Comparison of ENCODE assay signal across 1 cellular context in the genomic region with DNA sequence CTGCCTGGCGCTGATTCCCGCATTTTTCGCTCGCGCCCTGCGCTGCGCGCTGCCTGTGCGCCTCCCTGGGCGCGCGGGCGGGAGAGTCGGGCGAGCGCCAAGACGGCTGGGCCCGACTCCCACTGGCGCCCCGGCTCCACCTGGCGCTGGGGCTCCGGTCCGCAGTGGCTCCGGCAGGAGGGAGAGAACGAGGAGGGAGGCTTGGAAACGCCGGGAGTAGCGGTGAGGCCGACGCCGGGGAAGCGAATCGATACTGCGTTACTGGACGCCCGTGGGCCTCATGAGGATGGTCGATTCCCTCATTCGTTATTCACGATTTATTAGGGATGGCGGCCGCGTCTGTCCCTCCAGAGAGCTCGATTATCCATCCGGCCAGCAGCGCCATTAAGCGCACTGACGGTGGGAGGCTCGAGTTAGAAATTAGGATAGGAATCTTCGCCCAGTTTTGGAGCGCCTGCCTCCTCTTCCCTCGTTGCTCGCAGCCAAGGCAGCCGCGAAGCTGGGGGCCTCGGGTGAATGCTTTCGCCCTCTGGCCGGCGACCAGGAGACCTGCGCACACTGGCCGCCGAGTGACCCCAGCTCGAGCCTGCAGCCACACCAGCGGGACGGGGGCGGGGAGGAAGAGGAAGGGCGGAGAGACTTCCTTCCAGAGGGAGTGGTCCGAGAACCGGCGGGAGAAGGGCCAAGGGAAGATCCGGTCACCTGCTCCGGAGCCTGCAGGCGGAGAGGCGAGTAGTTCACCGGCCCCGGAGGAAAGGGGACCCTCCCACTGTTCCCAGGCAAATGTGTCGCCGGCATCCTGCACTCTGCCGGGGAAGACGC.
TF ChIP-seq lines count a peak whose summit lies in the region.

No MANE protein-coding gene starts in this region.

TF ChIP-seq in HEK293, 187 proteins besides CTCF, POLR2A, EP300 and RAD21 (continued from another document and continues in another):
- TF ChIP-seq ZSCAN5A (tag by site-specific recombination; IDR thresholded peaks at IDR 0.05) (0 out of 2 replicates have a peak, but pooled peaks have one; percentile 39), MYNN (tag by site-specific recombination; IDR thresholded peaks at IDR 0.05; ENCODE audit: borderline replicate concordance) (0 out of 2 replicates have a peak, but pooled peaks have one; percentile 42), ZFHX2 (tag by site-specific recombination; conservative IDR thresholded peaks at IDR 0.05) (peak; percentile 53), KLF8 (tag by site-specific recombination; IDR thresholded peaks at IDR 0.05) (peak; percentile 96), GLIS2 (tag by site-specific recombination; IDR thresholded peaks at IDR 0.05) (peak; percentile 72), ZBTB20 (tag by site-specific recombination; IDR thresholded peaks at IDR 0.05) (peak; percentile 67), ZNF175 (tag by site-specific recombination; IDR thresholded peaks at IDR 0.05) (no peak), ZNF521 (tag by site-specific recombination; IDR thresholded peaks at IDR 0.05) (no peak), ZNF501 (tag by site-specific recombination; IDR thresholded peaks at IDR 0.05) (peak; percentile 45; the same call in 1 of the 2 replicates), ELK4 (IDR thresholded peaks at IDR 0.05; ENCODE audit: borderline replicate concordance, low read depth, low read length) (no peak), KLF9 (tag by site-specific recombination; IDR thresholded peaks at IDR 0.05; ENCODE audit: low read depth) (peak; percentile 89), ZNF133 (tag by site-specific recombination; IDR thresholded peaks at IDR 0.05) (no peak), ZNF707 (tag by site-specific recombination; IDR thresholded peaks at IDR 0.05) (no peak), ZNF114 (tag by site-specific recombination; IDR thresholded peaks at IDR 0.05) (no peak), ZNF580 (tag by site-specific recombination; IDR thresholded peaks at IDR 0.05) (no peak), GLI2 (tag by site-specific recombination; IDR thresholded peaks at IDR 0.05; ENCODE audit: borderline replicate concordance, low read depth) (no peak), ZNF223 (tag by site-specific recombination; IDR thresholded peaks at IDR 0.05) (no peak), ZXDB (tag by site-specific recombination; IDR thresholded peaks at IDR 0.05) (no peak; the same call in 1 of the 2 replicates), ZNF112 (tag by site-specific recombination; IDR thresholded peaks at IDR 0.05) (no peak), ZNF621 (tag by site-specific recombination; IDR thresholded peaks at IDR 0.05) (no peak), ZBTB8A (tag by site-specific recombination; IDR thresholded peaks at IDR 0.05) (peak; percentile 51), ZBTB44 (tag by site-specific recombination; IDR thresholded peaks at IDR 0.05) (no peak), ZNF214 (tag by site-specific recombination; IDR thresholded peaks at IDR 0.05; ENCODE audit: borderline replicate concordance) (no peak), KLF16 (tag by site-specific recombination; IDR thresholded peaks at IDR 0.05) (peak; percentile 80), ZNF366 (tag by site-specific recombination; conservative IDR thresholded peaks at IDR 0.05) (peak; percentile 80), ZNF26 (tag by site-specific recombination; IDR thresholded peaks at IDR 0.05) (no peak), ZNF157 (tag by site-specific recombination; IDR thresholded peaks at IDR 0.05) (no peak), GLI4 (tag by site-specific recombination; IDR thresholded peaks at IDR 0.05) (0 out of 2 replicates have a peak, but pooled peaks have one; percentile 42), KLF1 (tag by site-specific recombination; IDR thresholded peaks at IDR 0.05) (peak; percentile 96), ZNF768 (tag by site-specific recombination; IDR thresholded peaks at IDR 0.05) (no peak), ZNF513 (tag by site-specific recombination; IDR thresholded peaks at IDR 0.05) (peak; percentile 87), ZNF132 (tag by site-specific recombination; IDR thresholded peaks at IDR 0.05; ENCODE audit: borderline replicate concordance) (no peak), PRDM4 (tag by site-specific recombination; IDR thresholded peaks at IDR 0.05) (no peak), ZNF549 (tag by site-specific recombination; IDR thresholded peaks at IDR 0.05) (no peak), ZNF155 (tag by site-specific recombination; IDR thresholded peaks at IDR 0.05) (no peak), YY1 (tag by site-specific recombination; IDR thresholded peaks at IDR 0.05) (peak; percentile 76), KLF7 (tag by site-specific recombination; IDR thresholded peaks at IDR 0.05; ENCODE audit: borderline replicate concordance) (peak; percentile 81; the same call in 1 of the 2 replicates), ZNF654 (tag by site-specific recombination; IDR thresholded peaks at IDR 0.05; ENCODE audit: low read depth) (no peak), PRDM6 (tag by site-specific recombination; IDR thresholded peaks at IDR 0.05) (no peak), ZNF423 (tag by site-specific recombination; IDR thresholded peaks at IDR 0.05) (no peak), TRIM28 (IDR thresholded peaks at IDR 0.05; ENCODE audit: borderline replicate concordance, low read length) (no peak), SETDB1 (IDR thresholded peaks at IDR 0.05; ENCODE audit: insufficient read length, low read length) (no peak)
- TF ChIP-seq, protein P1, sequence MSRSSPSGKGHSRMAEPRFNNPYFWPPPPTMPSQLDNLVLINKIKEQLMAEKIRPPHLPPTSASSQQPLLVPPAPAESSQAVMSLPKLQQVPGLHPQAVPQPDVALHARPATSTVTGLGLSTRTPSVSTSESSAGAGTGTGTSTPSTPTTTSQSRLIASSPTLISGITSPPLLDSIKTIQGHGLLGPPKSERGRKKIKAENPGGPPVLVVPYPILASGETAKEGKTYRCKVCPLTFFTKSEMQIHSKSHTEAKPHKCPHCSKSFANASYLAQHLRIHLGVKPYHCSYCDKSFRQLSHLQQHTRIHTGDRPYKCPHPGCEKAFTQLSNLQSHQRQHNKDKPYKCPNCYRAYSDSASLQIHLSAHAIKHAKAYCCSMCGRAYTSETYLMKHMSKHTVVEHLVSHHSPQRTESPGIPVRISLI (tag by site-specific recombination; IDR thresholded peaks at IDR 0.05): no peak
- TF ChIP-seq, protein P2, sequence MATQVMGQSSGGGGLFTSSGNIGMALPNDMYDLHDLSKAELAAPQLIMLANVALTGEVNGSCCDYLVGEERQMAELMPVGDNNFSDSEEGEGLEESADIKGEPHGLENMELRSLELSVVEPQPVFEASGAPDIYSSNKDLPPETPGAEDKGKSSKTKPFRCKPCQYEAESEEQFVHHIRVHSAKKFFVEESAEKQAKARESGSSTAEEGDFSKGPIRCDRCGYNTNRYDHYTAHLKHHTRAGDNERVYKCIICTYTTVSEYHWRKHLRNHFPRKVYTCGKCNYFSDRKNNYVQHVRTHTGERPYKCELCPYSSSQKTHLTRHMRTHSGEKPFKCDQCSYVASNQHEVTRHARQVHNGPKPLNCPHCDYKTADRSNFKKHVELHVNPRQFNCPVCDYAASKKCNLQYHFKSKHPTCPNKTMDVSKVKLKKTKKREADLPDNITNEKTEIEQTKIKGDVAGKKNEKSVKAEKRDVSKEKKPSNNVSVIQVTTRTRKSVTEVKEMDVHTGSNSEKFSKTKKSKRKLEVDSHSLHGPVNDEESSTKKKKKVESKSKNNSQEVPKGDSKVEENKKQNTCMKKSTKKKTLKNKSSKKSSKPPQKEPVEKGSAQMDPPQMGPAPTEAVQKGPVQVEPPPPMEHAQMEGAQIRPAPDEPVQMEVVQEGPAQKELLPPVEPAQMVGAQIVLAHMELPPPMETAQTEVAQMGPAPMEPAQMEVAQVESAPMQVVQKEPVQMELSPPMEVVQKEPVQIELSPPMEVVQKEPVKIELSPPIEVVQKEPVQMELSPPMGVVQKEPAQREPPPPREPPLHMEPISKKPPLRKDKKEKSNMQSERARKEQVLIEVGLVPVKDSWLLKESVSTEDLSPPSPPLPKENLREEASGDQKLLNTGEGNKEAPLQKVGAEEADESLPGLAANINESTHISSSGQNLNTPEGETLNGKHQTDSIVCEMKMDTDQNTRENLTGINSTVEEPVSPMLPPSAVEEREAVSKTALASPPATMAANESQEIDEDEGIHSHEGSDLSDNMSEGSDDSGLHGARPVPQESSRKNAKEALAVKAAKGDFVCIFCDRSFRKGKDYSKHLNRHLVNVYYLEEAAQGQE (tag by site-specific recombination; IDR thresholded peaks at IDR 0.05): no peak
